Comparison of ENCODE assay signal across 8 cellular contexts in the genomic region with DNA sequence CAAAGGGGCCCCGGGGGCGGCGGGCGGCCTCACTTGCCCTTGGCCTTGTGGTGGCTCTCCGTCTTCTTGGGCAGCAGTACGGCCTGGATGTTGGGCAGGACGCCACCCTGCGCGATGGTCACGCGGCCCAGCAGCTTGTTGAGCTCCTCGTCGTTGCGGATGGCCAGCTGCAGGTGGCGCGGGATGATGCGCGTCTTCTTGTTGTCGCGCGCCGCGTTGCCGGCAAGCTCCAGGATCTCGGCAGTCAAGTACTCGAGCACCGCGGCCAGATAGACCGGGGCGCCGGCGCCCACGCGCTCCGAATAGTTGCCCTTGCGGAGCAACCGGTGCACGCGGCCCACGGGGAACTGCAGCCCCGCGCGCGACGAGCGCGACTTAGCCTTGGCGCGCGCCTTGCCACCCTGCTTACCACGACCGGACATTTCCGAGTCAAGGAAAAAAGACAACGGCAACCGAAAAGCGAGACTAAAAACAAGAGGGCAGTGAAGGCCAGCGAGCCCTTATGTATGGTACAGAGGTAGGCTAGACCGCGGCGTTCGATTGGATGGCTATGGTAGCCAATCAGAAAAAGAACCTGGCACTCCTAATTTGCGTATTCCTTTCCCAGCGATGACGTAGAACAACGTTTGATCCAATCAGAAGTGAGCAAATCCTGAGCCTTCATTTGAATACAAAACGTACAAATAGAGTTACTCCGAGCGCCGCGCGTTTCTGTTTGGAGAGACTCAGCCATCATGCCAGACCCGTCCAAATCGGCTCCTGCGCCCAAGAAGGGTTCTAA. TPM values are rescaled to one million over a fixed set of nuclear protein-coding genes. Genes with fewer than 3 reads are reported as not detected.
A peak's percentile ranks its signal among the peaks of the same experiment; 100 is the strongest.
DNase-seq lines count a peak whose midpoint lies in the region; ATAC-seq and TF ChIP-seq lines count a peak whose summit lies in the region.

No MANE protein-coding gene starts in this region.

- H3K27me3 ChIP-seq in ectodermal cell (ENCODE audit: control insufficient read depth, insufficient read depth, low read length, poor library complexity, severe bottlenecking) = peaks cover 23% of the 10 kb centered on the region
- peaks cover 6% of the 10 kb centered on the region for H3K27me3 ChIP-seq in lung (ENCODE audit: control insufficient read depth, insufficient read depth)

- H3K36me3 ChIP-seq in ectodermal cell (ENCODE audit: control insufficient read depth, insufficient read depth, low read length) = no peaks in the 10 kb centered on the region
- H3K36me3 ChIP-seq in lung (ENCODE audit: control insufficient read depth in 2 of 2, insufficient read depth in 2 of 2, low read length in 2 of 2) = no peaks in the 10 kb centered on the region

- POLR2A ChIA-PET in activated CD8-positive, alpha-beta T cell treated with anti-CD3 and anti-CD28 coated beads for 36 hours (lab: Charles Lee) = interaction anchor here (0.5 to 4.2 kb wide), 26 partner anchors 11 to 693 kb away, joined by 3 to 22 read pairs (median 4); a partner anchor contains a TSS

- H3K9me3 Mint-ChIP-seq in activated CD8-positive, alpha-beta T cell treated with anti-CD3 and anti-CD28 coated beads for 36 hours = no peaks in the 10 kb centered on the region

- H3K36me3 Mint-ChIP-seq in activated CD8-positive, alpha-beta T cell treated with anti-CD3 and anti-CD28 coated beads for 36 hours (ENCODE audit: low read depth) = peaks cover 10% of the 10 kb centered on the region

- intact Hi-C loops in activated CD8-positive, alpha-beta T cell treated with anti-CD3 and anti-CD28 coated beads for 36 hours (cut with micrococcal nuclease) = loop anchor here (5.0 kb wide), 1 partner anchor 50 kb away; a partner anchor contains a TSS

- H3K4me1 ChIP-seq in ectodermal cell (ENCODE audit: control insufficient read depth, insufficient read depth, low read length) (peaks cover 7% of the 10 kb centered on the region), lung (ENCODE audit: control insufficient read depth in 2 of 2, insufficient read depth in 2 of 2, low read length in 2 of 2) (peaks cover 0 to 8% of the 10 kb centered on the region in 2 donors)

- ATAC-seq in HG03432 (IDR thresholded peaks at IDR 0.05; ENCODE audit: unreplicated experiment) = peak; percentile 88
- ATAC-seq in activated CD8-positive, alpha-beta T cell treated with anti-CD3 and anti-CD28 coated beads for 36 hours = peak; percentile 88
- ATAC-seq in lung (ENCODE audit: insufficient read depth, low FRiP score) = peak; percentile 95

- H3K9me3 ChIP-seq in ectodermal cell (ENCODE audit: control insufficient read depth, low read length) (no peaks in the 10 kb centered on the region), lung (ENCODE audit: control insufficient read depth in 2 of 2, insufficient read depth in 1 of 2, low read length in 1 of 2) (no peaks in the 10 kb centered on the region)

- H3K27ac ChIP-seq in ectodermal cell (ENCODE audit: insufficient read depth, low read depth, low read length, poor library complexity, severe bottlenecking) (peak overlapping the region; percentile 96), lung (ENCODE audit: low read depth in 1 of 2, low read length in 1 of 2) (peak overlapping the region; percentile 84 to 87)

- H3K27me3 Mint-ChIP-seq in activated CD8-positive, alpha-beta T cell treated with anti-CD3 and anti-CD28 coated beads for 36 hours = peaks cover 2% of the 10 kb centered on the region

- peak; percentile 32 for TF ChIP-seq CTCF in activated CD8-positive, alpha-beta T cell treated with anti-CD3 and anti-CD28 coated beads for 36 hours (IDR thresholded peaks at IDR 0.05)
- no peak for TF ChIP-seq CTCF in lung (IDR thresholded peaks at IDR 0.05; ENCODE audit: control extremely low read depth, extremely low read depth)

- H3K4me3 ChIP-seq in ectodermal cell (ENCODE audit: insufficient read depth, low read depth, low read length) = peak overlapping the region; percentile 76
- H3K4me3 ChIP-seq in lung = no peak overlapping the region

- peaks cover 24% of the 10 kb centered on the region for H3K4me1 Mint-ChIP-seq in activated CD8-positive, alpha-beta T cell treated with anti-CD3 and anti-CD28 coated beads for 36 hours (ENCODE audit: low read depth)

- peak overlapping the region; percentile 98 for H3K4me3 Mint-ChIP-seq in activated CD8-positive, alpha-beta T cell treated with anti-CD3 and anti-CD28 coated beads for 36 hours

- CTCF ChIA-PET in activated CD8-positive, alpha-beta T cell treated with anti-CD3 and anti-CD28 coated beads for 36 hours (lab: Charles Lee) = interaction anchor here (0.8 to 4.1 kb wide), 13 partner anchors 8 to 365 kb away, joined by 3 to 16 read pairs (median 6); a partner anchor contains a TSS

- 0% methylated on average over 74 of the region's 74 CpGs for WGBS in ectodermal cell, 2 experiments
- WGBS in lung, 2 donors = 0 to 2% methylated on average over 74 of the region's 74 CpGs

- peak overlapping the region; percentile 98 for H3K27ac Mint-ChIP-seq in activated CD8-positive, alpha-beta T cell treated with anti-CD3 and anti-CD28 coated beads for 36 hours

- DNase-seq in Ammon's horn (ENCODE audit: low spot score) (peak; percentile 96), GM19238 (ENCODE audit: insufficient read length, low spot score) (peak; percentile 52), NCI-H526 treated with DMSO at 0.1 percent for 48 hours (lab: John Stamatoyannopoulos, UW) (peak; percentile 79), lung (ENCODE audit: low spot score) (peak; percentile 82)
- DNase-seq in activated CD8-positive, alpha-beta T cell treated with anti-CD3 and anti-CD28 coated beads for 36 hours = peak; percentile 94
- DNase-seq in stimulated activated CD4-positive, alpha-beta T cell treated with anti-CD3 and anti-CD28 coated beads, TNF-alpha, amount 100 ng/mL, for 24 hours (ENCODE audit: low read depth in 3 of 3) = peak; percentile 60 to 86 (median 80)

RNA-seq across cellular contexts. Expression of a gene that starts 29.6 kb away (rescaled TPM):
- total RNA-seq in activated CD8-positive, alpha-beta T cell treated with anti-CD3 and anti-CD28 coated beads for 36 hours = 100 to 1,000 TPM; 147 TPM
- polyA plus RNA-seq in ectodermal cell (2013, experiment 1 of 4) = 60.0 TPM
- polyA plus RNA-seq in ectodermal cell (2013, experiment 2 of 4) = 58.8 TPM
- polyA plus RNA-seq in ectodermal cell (2013, experiment 3 of 4) = 46.3 TPM
- polyA plus RNA-seq in ectodermal cell (2013, experiment 4 of 4) = 43.4 TPM
- total RNA-seq in lung = 100 to 1,000 TPM in 1 of 2 donors, 10 to 100 TPM in 1; 40.7 to 130 TPM
- 10 to 100 TPM; 27.5 to 33.7 TPM for polyA plus RNA-seq in lung

RNA-seq across cellular contexts. Expression of a gene that starts 40.9 kb away (rescaled TPM):
- 1 to 10 TPM; 1.9 to 2.7 TPM for total RNA-seq in activated CD8-positive, alpha-beta T cell treated with anti-CD3 and anti-CD28 coated beads for 36 hours
- 6.4 TPM for polyA plus RNA-seq in ectodermal cell (2013, experiment 1 of 4)
- 6.0 TPM for polyA plus RNA-seq in ectodermal cell (2013, experiment 2 of 4)
- polyA plus RNA-seq in ectodermal cell (2013, experiment 3 of 4) = 5.3 TPM
- 4.9 TPM for polyA plus RNA-seq in ectodermal cell (2013, experiment 4 of 4)
- total RNA-seq in lung = 1 to 10 TPM; 2.2 to 3.3 TPM
- polyA plus RNA-seq in lung = 1 to 10 TPM; 1.0 to 1.5 TPM

RNA-seq across cellular contexts. Expression of a gene that starts 51.0 kb away (rescaled TPM):
- total RNA-seq in activated CD8-positive, alpha-beta T cell treated with anti-CD3 and anti-CD28 coated beads for 36 hours = 10 to 100 TPM; 30.7 to 32.1 TPM
- polyA plus RNA-seq in ectodermal cell (2013, experiment 1 of 4) = 22.3 TPM
- polyA plus RNA-seq in ectodermal cell (2013, experiment 2 of 4) = 23.9 TPM
- 19.7 TPM for polyA plus RNA-seq in ectodermal cell (2013, experiment 3 of 4)
- 22.2 TPM for polyA plus RNA-seq in ectodermal cell (2013, experiment 4 of 4)
- 10 to 100 TPM; 16.8 to 29.4 TPM for total RNA-seq in lung
- polyA plus RNA-seq in lung = 10 to 100 TPM; 13.8 to 16.4 TPM
